ENCODE assay signal across 19 cellular contexts in genomic region chr6:6883011-6883410, GRCh38.
"Had no signal": no experiment of that assay in that cellular context is flagged by ENCODE, and none has a peak within 500 bp of the region (broad histone marks: within the 10 kb centered on the region; RNA-seq: fewer than 3 reads in every experiment).

No MANE protein-coding gene starts in this region.

- H3K4me1 Mint-ChIP-seq: central memory CD8-positive, alpha-beta T cell had no signal

- H3K27me3 ChIP-seq: body of pancreas, upper lobe of left lung had no signal

- H3K4me3 Mint-ChIP-seq: activated naive CD8-positive, alpha-beta T cell treated with anti-CD3 and anti-CD28 coated beads for 36 hours; central memory CD8-positive, alpha-beta T cell; nephron; T-cell had no signal

- H3K27ac ChIP-seq: body of pancreas, left ventricle myocardium inferior, SK-N-MC had no signal

- H3K9me3 Mint-ChIP-seq: activated naive CD8-positive, alpha-beta T cell treated with anti-CD3 and anti-CD28 coated beads for 36 hours; central memory CD8-positive, alpha-beta T cell; nephron; T-cell had no signal

- H3K4me3 ChIP-seq: body of pancreas, left ventricle myocardium inferior, SK-N-MC, upper lobe of left lung had no signal

- DNase-seq: activated gamma-delta T cell; activated naive CD8-positive, alpha-beta T cell treated with anti-CD3 and anti-CD28 coated beads for 36 hours; amygdala; body of pancreas; effector memory CD4-positive, alpha-beta T cell; islet precursor cell; left ventricle myocardium inferior; mesenchymal stem cell; occipital lobe; stimulated activated CD4-positive, alpha-beta T cell treated with anti-CD3 and anti-CD28 coated beads, Interleukin-4, amount 100 ng/mL, for 24 hours; stimulated activated naive CD4-positive, alpha-beta T cell treated with Interleukin-2 at 50 U/mL for 16 hours; substantia nigra; T-cell; T-helper 9 cell; upper lobe of left lung had no signal

- H3K4me1 ChIP-seq: body of pancreas had no signal

- H3K36me3 ChIP-seq: left ventricle myocardium inferior, upper lobe of left lung had no signal

- ATAC-seq: activated CD4-positive, CD25-positive, alpha-beta regulatory T cell treated with anti-CD3 and anti-CD28 coated beads, Interleukin-2, amount 50 U/mL, for 24 hours; body of pancreas; T-cell had no signal

- H3K27me3 Mint-ChIP-seq: activated naive CD8-positive, alpha-beta T cell treated with anti-CD3 and anti-CD28 coated beads for 36 hours; T-cell had no signal

- H3K36me3 Mint-ChIP-seq: activated naive CD8-positive, alpha-beta T cell treated with anti-CD3 and anti-CD28 coated beads for 36 hours; T-cell had no signal

- H3K9me3 ChIP-seq: body of pancreas, left ventricle myocardium inferior, upper lobe of left lung had no signal

- H3K27ac Mint-ChIP-seq: activated naive CD8-positive, alpha-beta T cell treated with anti-CD3 and anti-CD28 coated beads for 36 hours; nephron; T-cell had no signal
